Comparison of ENCODE assay signal across 8 cellular contexts in genomic region chr11:43358308-43358669, GRCh38. TPM values are rescaled to one million over a fixed set of nuclear protein-coding genes. Genes with fewer than 3 reads are reported as not detected.
DNase-seq lines count a peak whose midpoint lies in the region; ATAC-seq and TF ChIP-seq lines count a peak whose summit lies in the region.

No MANE protein-coding gene starts in this region.

- no peak for TF ChIP-seq POLR2A in ovary (IDR thresholded peaks at IDR 0.05)

- peaks cover 45% of the 10 kb centered on the region for H3K79me2 ChIP-seq in PC-3 (ENCODE audit: low read length)

- no peaks in the 10 kb centered on the region for H3K9me3 ChIP-seq in PC-3 (ENCODE audit: low read length)
- no peaks in the 10 kb centered on the region for H3K9me3 ChIP-seq in ovary

- H3K27me3 ChIP-seq in PC-3 (ENCODE audit: low read length) (no peaks in the 10 kb centered on the region), ovary (no peaks in the 10 kb centered on the region)

- no peaks in the 10 kb centered on the region for H3F3A ChIP-seq in PC-3 (ENCODE audit: low read length, unreplicated experiment)

- peaks cover 16% of the 10 kb centered on the region; the same call in 1 of the 2 replicates for H4K20me1 ChIP-seq in PC-3 (ENCODE audit: low read length)

- intact Hi-C loops in PC-3 (cut with micrococcal nuclease) = loop anchor here (1.0 to 5.0 kb wide), 2 partner anchors 18 to 46 kb away; partner anchors contain the start of gene API5
- intact Hi-C loops in ovary (cut with DNase I) = no loop called here

- TF ChIP-seq EP300 in ovary (IDR thresholded peaks at IDR 0.05) = no peak

- peak overlapping the region; percentile 93 for H3K9ac ChIP-seq in PC-3 (ENCODE audit: low read length)

- H3K4me1 ChIP-seq in PC-3 (ENCODE audit: insufficient read depth, low read length) (peaks cover 22% of the 10 kb centered on the region), ovary (ENCODE audit: insufficient read depth) (peaks cover 9% of the 10 kb centered on the region)

- TF ChIP-seq CTCF in GM12864 (IDR thresholded peaks at IDR 0.05; ENCODE audit: low read depth, low read length, missing control alignments) = no peak
- no peak for TF ChIP-seq CTCF in PC-3 (conservative IDR thresholded peaks at IDR 0.05; ENCODE audit: low read depth, low read length)
- TF ChIP-seq CTCF in ovary (IDR thresholded peaks at IDR 0.05) = no peak

- peak overlapping the region; percentile 96 for H2AFZ ChIP-seq in PC-3 (ENCODE audit: low read length)

- DNase-seq in GM12864 (ENCODE audit: low read depth) (no peak), PC-3 (no peak), epithelial cell of prostate (ENCODE audit: low read depth, low spot score) (no peak), ovary (no peak), NCI-H187 treated with DMSO at 0.1 percent for 48 hours (lab: John Stamatoyannopoulos, UW) (no peak), NCI-H226 (no peak)
- no peak for DNase-seq in stimulated activated CD4-positive, alpha-beta T cell treated with anti-CD3 and anti-CD28 coated beads, Interleukin-15, amount 100 ng/mL, for 24 hours

- whole genome bisulfite sequencing in ovary, 3 donors = 0 to 3% (median 1%) methylated on average over 7 of the region's 7 CpGs

- CTCF ChIA-PET in PC-3 (lab: Charles Lee) = interaction anchor here (1.2 kb wide), 1 partner anchor 46 kb away, joined by 7 read pairs; the partner anchor contains the start of gene API5

- H3K4me3 ChIP-seq in GM12864 (ENCODE audit: low read depth, low read length) = peak overlapping the region; percentile 86
- peak overlapping the region; percentile 94 for H3K4me3 ChIP-seq in PC-3 (ENCODE audit: low read length)
- peak overlapping the region; percentile 81 for H3K4me3 ChIP-seq in ovary

- peak overlapping the region; percentile 95 for H3K4me2 ChIP-seq in PC-3 (ENCODE audit: low read length)

- H3K27ac ChIP-seq in PC-3 (ENCODE audit: low read length) (peak overlapping the region; percentile 22; the same call in 1 of the 2 replicates), epithelial cell of prostate (peak overlapping the region; percentile 77), ovary (peak overlapping the region; percentile 66 to 75)

- BruUV-seq in PC-3 (replicated peaks; lab: Mats Ljungman, UMichigan) = TSS peak; percentile 88

- H3K9me2 ChIP-seq in PC-3 (replicated peaks; ENCODE audit: low read length) = no peaks in the 10 kb centered on the region

- no peaks in the 10 kb centered on the region for H3K36me3 ChIP-seq in PC-3 (ENCODE audit: low read depth, low read length)
- no peaks in the 10 kb centered on the region for H3K36me3 ChIP-seq in ovary

- POLR2A ChIA-PET in PC-3 (lab: Charles Lee; ENCODE audit: unreplicated experiment) = interaction anchor here (0.6 to 1.0 kb wide), 3 partner anchors 47 to 336 kb away, joined by 3 to 8 read pairs (median 4); partner anchors contain the start of gene API5

- ATAC-seq in PC-3 (peak; percentile 6; the same call in 1 of the 2 replicates), GM19467 (IDR thresholded peaks at IDR 0.05; ENCODE audit: unreplicated experiment) (no peak)

RNA-seq across cellular contexts. Expression of gene TTC17, which starts 0.4 kb away (rescaled TPM):
- total RNA-seq in PC-3 (2014; rRNA removed) (42.1 and 51.7 TPM in 2 replicates), ovary (100 to 1,000 TPM in 2 of 7 donors, 10 to 100 TPM in 5; 66.3 to 119 (median 88.5) TPM)
- polyA plus RNA-seq in ovary = 10 to 100 TPM; 47.0 to 81.2 TPM

RNA-seq across cellular contexts. Expression of gene API5, which starts 46.5 kb away (rescaled TPM):
- 79.5 and 83.7 TPM in 2 replicates for total RNA-seq in PC-3 (2014; rRNA removed)
- 10 to 100 TPM; 42.7 to 82.9 (median 68.9) TPM for total RNA-seq in ovary
- 10 to 100 TPM; 29.9 to 83.2 TPM for polyA plus RNA-seq in ovary

Comparison
In these comparisons a context has a peak if more than half of its experiments do, and no peak if none do; other contexts are left out.
1. H3K27ac ChIP-seq: peak in every context shown above with its lines; median percentile 77 in epithelial cell of prostate; 70 in ovary; 22 in PC-3.